In the genomic region with DNA sequence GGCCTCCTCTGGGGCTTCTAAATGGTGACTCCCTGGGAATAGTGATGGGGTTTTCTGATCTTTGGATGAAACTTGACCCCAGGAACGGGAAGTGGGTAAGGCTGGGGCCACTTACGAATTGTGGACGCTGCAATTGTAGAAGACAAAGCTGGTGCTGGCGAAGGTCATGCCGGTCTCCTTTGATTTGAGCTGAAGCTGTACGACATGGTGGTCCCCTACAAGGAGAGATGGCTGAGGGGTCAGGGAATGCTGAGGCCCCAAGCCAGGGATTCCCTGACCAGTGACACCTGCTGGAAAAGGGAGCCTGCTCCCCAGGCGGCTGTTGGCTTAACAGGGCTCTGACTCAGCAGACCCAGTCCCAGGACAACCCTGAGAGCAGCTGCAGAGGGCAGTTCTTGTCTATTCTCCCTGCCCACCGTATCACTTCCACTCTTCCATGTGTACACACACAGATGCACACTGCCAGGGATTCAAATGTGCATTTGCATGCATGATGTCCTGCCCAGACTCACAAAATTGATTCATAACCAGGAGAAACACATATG, we compare ENCODE assay signal across 16 cellular contexts.
DNase-seq lines count a peak whose midpoint lies in the region; ATAC-seq and TF ChIP-seq lines count a peak whose summit lies in the region.
"Had no signal": no experiment of that assay in that cellular context is flagged by ENCODE, and none has a peak within 500 bp of the region (broad histone marks: within the 10 kb centered on the region; RNA-seq: fewer than 3 reads in every experiment).

No MANE protein-coding gene starts in this region.

- H3K79me1 ChIP-seq in neuronal stem cell (ENCODE audit: low read depth, low read length) = no peaks in the 10 kb centered on the region

- no peak overlapping the region for H3K23ac ChIP-seq in neuronal stem cell (ENCODE audit: low read depth, low read length, poor library complexity)

- no peak overlapping the region for H4K8ac ChIP-seq in neuronal stem cell (ENCODE audit: low read depth, low read length)

- no peak overlapping the region for H2BK15ac ChIP-seq in neuronal stem cell (ENCODE audit: low read length)

- H2BK12ac ChIP-seq in neuronal stem cell (ENCODE audit: low read length) = no peak overlapping the region

- H3K4me1 ChIP-seq in heart left ventricle (peaks cover 0 to 16% (median 0%) of the 10 kb centered on the region in 12 donors), left ventricle myocardium inferior (peaks cover 7% of the 10 kb centered on the region), SJCRH30 (peaks cover 14% of the 10 kb centered on the region), neuronal stem cell (ENCODE audit: control insufficient read depth in 2 of 2, insufficient read depth in 1 of 2, low read depth in 1 of 2, low read length in 2 of 2) (peaks cover 0 to 7% of the 10 kb centered on the region in 2 donors), upper lobe of right lung (no peaks in the 10 kb centered on the region)
- H3K4me1 ChIP-seq: BLaER1 treated with 17β-estradiol and CSF1 and Interleukin-3, amounts not matched to agents 10 nM and 100 nM; SJSA1 had no signal

- H3K4me2 ChIP-seq in neuronal stem cell (ENCODE audit: insufficient read depth, low read length, poor library complexity, severe bottlenecking) = no peak overlapping the region
- H3K4me2 ChIP-seq: BLaER1 treated with 17β-estradiol and CSF1 and Interleukin-3, amounts not matched to agents 10 nM and 100 nM; PC-9 had no signal

- H2AFZ ChIP-seq in neuronal stem cell (ENCODE audit: low read length) = no peak overlapping the region
- H2AFZ ChIP-seq: PC-9 had no signal

- no peak overlapping the region for H3K4ac ChIP-seq in neuronal stem cell (ENCODE audit: low read length)

- H2BK120ac ChIP-seq in neuronal stem cell (ENCODE audit: low read depth, low read length) = no peak overlapping the region

- H3K9ac ChIP-seq in neuronal stem cell (ENCODE audit: low read depth, low read length, poor library complexity) = no peak overlapping the region
- H3K9ac ChIP-seq: BLaER1 treated with 17β-estradiol and CSF1 and Interleukin-3, amounts not matched to agents 10 nM and 100 nM had no signal

- no peak for TF ChIP-seq POLR2A in heart left ventricle (IDR thresholded peaks at IDR 0.05)

- H3K36me3 ChIP-seq in heart left ventricle = no peaks in the 10 kb centered on the region
- peaks cover 12% of the 10 kb centered on the region for H3K36me3 ChIP-seq in left ventricle myocardium inferior
- no peaks in the 10 kb centered on the region for H3K36me3 ChIP-seq in SJCRH30
- no peaks in the 10 kb centered on the region for H3K36me3 ChIP-seq in neuronal stem cell (replicated peaks in 1 of 2; ENCODE audit: control insufficient read depth in 2 of 2, insufficient read depth in 2 of 2, low read length in 2 of 2)
- H3K36me3 ChIP-seq in upper lobe of right lung = no peaks in the 10 kb centered on the region
- H3K36me3 ChIP-seq: BLaER1 treated with 17β-estradiol and CSF1 and Interleukin-3, amounts not matched to agents 10 nM and 100 nM; SJSA1 had no signal

- peak in 1 of 12 donors; percentile 7 for TF ChIP-seq CTCF in heart left ventricle (IDR thresholded peaks at IDR 0.05)
- no peak for TF ChIP-seq CTCF in left ventricle myocardium inferior (IDR thresholded peaks at IDR 0.05; ENCODE audit: borderline replicate concordance)
- no peak for TF ChIP-seq CTCF in upper lobe of right lung (IDR thresholded peaks at IDR 0.05)
- TF ChIP-seq CTCF in omental fat pad (IDR thresholded peaks at IDR 0.05) = no peak

- H4K91ac ChIP-seq in neuronal stem cell (ENCODE audit: low read depth, low read length, poor library complexity) = no peak overlapping the region

- 79 to 93% (median 92%) methylated on average over 8 of the region's 8 CpGs for WGBS in heart left ventricle, 4 donors
- no CpG with 5 or more reads among the region's 8 CpGs for WGBS in neuronal stem cell (ENCODE audit: extremely low coverage in 2 of 2, insufficient read length in 2 of 2, insufficient replicate concordance in 1 of 2), 2 donors

- peak overlapping the region; percentile 29 for H3K18ac ChIP-seq in neuronal stem cell (ENCODE audit: low read length)

- no peak overlapping the region for H2BK5ac ChIP-seq in neuronal stem cell (ENCODE audit: low read length)

- H3K27ac ChIP-seq in heart left ventricle (peak overlapping the region in 1 of 12 donors; percentile 62), left ventricle myocardium inferior (replicated peaks) (no peak overlapping the region), SJCRH30 (no peak overlapping the region), neuronal stem cell (replicated peaks; ENCODE audit: low read length) (no peak overlapping the region), upper lobe of right lung (no peak overlapping the region)
- H3K27ac ChIP-seq: BLaER1 treated with 17β-estradiol and CSF1 and Interleukin-3, amounts not matched to agents 10 nM and 100 nM; PC-9; RWPE1; SJSA1 had no signal

- no peak overlapping the region for H3K4me3 ChIP-seq in heart left ventricle
- H3K4me3 ChIP-seq in left ventricle myocardium inferior = no peak overlapping the region
- H3K4me3 ChIP-seq in SJCRH30 = no peak overlapping the region
- H3K4me3 ChIP-seq in neuronal stem cell (ENCODE audit: low read length in 2 of 2) = no peak overlapping the region
- H3K4me3 ChIP-seq in upper lobe of right lung = no peak overlapping the region
- H3K4me3 ChIP-seq: BLaER1 treated with 17β-estradiol and CSF1 and Interleukin-3, amounts not matched to agents 10 nM and 100 nM; K562; PC-9; SJSA1 had no signal

- H3K9me3 ChIP-seq in heart left ventricle (no peaks in the 10 kb centered on the region), left ventricle myocardium inferior (replicated peaks) (no peaks in the 10 kb centered on the region), SJCRH30 (replicated peaks) (no peaks in the 10 kb centered on the region), neuronal stem cell (replicated peaks in 1 of 2; ENCODE audit: control insufficient read depth in 2 of 2, insufficient read depth in 1 of 2, low read depth in 1 of 2, low read length in 2 of 2) (no peaks in the 10 kb centered on the region), upper lobe of right lung (no peaks in the 10 kb centered on the region)
- H3K9me3 ChIP-seq: BLaER1 treated with 17β-estradiol and CSF1 and Interleukin-3, amounts not matched to agents 10 nM and 100 nM; SJSA1 had no signal

- H2AK5ac ChIP-seq in neuronal stem cell (ENCODE audit: low read depth, low read length) = peak overlapping the region; percentile 33

- intact Hi-C loops in heart left ventricle (cut with DNase I) = no loop called here
- intact Hi-C loops in left ventricle myocardium inferior (cut with micrococcal nuclease) = no loop called here
- intact Hi-C loops in upper lobe of right lung (cut with DNase I) = no loop called here

- no peak for DNase-seq in heart left ventricle
- DNase-seq in left ventricle myocardium inferior = no peak
- peak; percentile 56 to 61 for DNase-seq in SJCRH30
- no peak for DNase-seq in neuronal stem cell (ENCODE audit: low spot score)
- peak; percentile 39 for DNase-seq in upper lobe of right lung
- no peak for DNase-seq in omental fat pad (ENCODE audit: low spot score)
- DNase-seq: CD8-positive, alpha-beta memory T cell; DMS79 treated with DMSO at 0.1 percent for 48 hours; NCI-H1105 treated with DMSO at 0.1 percent for 48 hours; NCI-H510A; PC-9 had no signal

- ATAC-seq in heart left ventricle = peak in 3 of 4 donors; percentile 17 to 32 (median 20)
- no peak for ATAC-seq in upper lobe of right lung
- no peak for ATAC-seq in HG03565 (IDR thresholded peaks at IDR 0.05; ENCODE audit: unreplicated experiment)
- ATAC-seq in omental fat pad (ENCODE audit: low FRiP score) = no peak
- ATAC-seq: K562 had no signal

- H3K27me3 ChIP-seq in heart left ventricle (no peaks in the 10 kb centered on the region), left ventricle myocardium inferior (ENCODE audit: low read depth) (no peaks in the 10 kb centered on the region), SJCRH30 (no peaks in the 10 kb centered on the region), neuronal stem cell (ENCODE audit: control insufficient read depth in 3 of 3, insufficient read depth in 3 of 3, low read depth in 1 of 3, low read length in 3 of 3) (no peaks in the 10 kb centered on the region), upper lobe of right lung (no peaks in the 10 kb centered on the region)
- H3K27me3 ChIP-seq: BLaER1 treated with 17β-estradiol and CSF1 and Interleukin-3, amounts not matched to agents 10 nM and 100 nM; SJSA1 had no signal

- no peak overlapping the region for H3K14ac ChIP-seq in neuronal stem cell (ENCODE audit: low read length)

Comparison
In these comparisons a context has a peak if more than half of its experiments do, and no peak if none do; other contexts are left out.
1. ATAC-seq: peak in heart left ventricle (3 of 4); none in upper lobe of right lung (single experiment), HG03565 (single experiment) and omental fat pad (single experiment).
2. DNase-seq: peak in SJCRH30 (2 of 2) and upper lobe of right lung (single experiment); none in heart left ventricle (0 of 5), left ventricle myocardium inferior (single experiment), neuronal stem cell (single experiment) and omental fat pad (single experiment).